ENCODE assay signal across 24 cellular contexts in genomic region chr1:212060632-212061472, GRCh38. TPM values are rescaled to one million over a fixed set of nuclear protein-coding genes. Genes with fewer than 3 reads are reported as not detected.
A peak's percentile ranks its signal among the peaks of the same experiment; 100 is the strongest.
DNase-seq lines count a peak whose midpoint lies in the region; ATAC-seq and TF ChIP-seq lines count a peak whose summit lies in the region.
"Had no signal": no experiment of that assay in that cellular context is flagged by ENCODE, and none has a peak within 500 bp of the region (broad histone marks: within the 10 kb centered on the region; RNA-seq: fewer than 3 reads in every experiment).

No MANE protein-coding gene starts in this region.

- H3K4me1 ChIP-seq in adipocyte (ENCODE audit: control insufficient read depth, insufficient read depth, low read length) = no peaks in the 10 kb centered on the region
- H3K4me1 ChIP-seq in right cardiac atrium (ENCODE audit: control insufficient read depth, insufficient read depth, low read length) = no peaks in the 10 kb centered on the region
- no peaks in the 10 kb centered on the region for H3K4me1 ChIP-seq in transverse colon
- H3K4me1 ChIP-seq: heart right ventricle had no signal

- no peak for TF ChIP-seq CTCF in nephron progenitor cell (IDR thresholded peaks at IDR 0.05)
- no peak for TF ChIP-seq CTCF in transverse colon (IDR thresholded peaks at IDR 0.05)

- H3K27me3 Mint-ChIP-seq in activated T-cell treated with anti-CD3 and anti-CD28 coated beads, Interleukin-2, amount 50 U/mL, for 24 hours = no peaks in the 10 kb centered on the region
- H3K27me3 Mint-ChIP-seq in nephron progenitor cell (ENCODE audit: low read depth, poor library complexity) = peaks cover 2% of the 10 kb centered on the region
- H3K27me3 Mint-ChIP-seq: activated naive CD8-positive, alpha-beta T cell; memory B cell; T-cell had no signal

- H3K36me3 ChIP-seq in adipocyte (ENCODE audit: control insufficient read depth, insufficient read depth, low read length, severe bottlenecking) (no peaks in the 10 kb centered on the region), transverse colon (no peaks in the 10 kb centered on the region)

- no peak for TF ChIP-seq POLR2A in transverse colon (IDR thresholded peaks at IDR 0.05)

- WGBS in right cardiac atrium = 79% methylated on average over 6 of the region's 6 CpGs
- 76 to 77% methylated on average over 6 of the region's 6 CpGs for WGBS in transverse colon (ENCODE audit: low coverage in 1 of 2), 2 donors

- intact Hi-C loops in right cardiac atrium (cut with DNase I) = loop anchor here in 2 of 4 donors (5.0 kb wide), 3 partner anchors 306 to 401 kb away; no protein-coding TSS in a partner anchor
- intact Hi-C loops in transverse colon (cut with DNase I; ENCODE audit: low total_unique reads) = no loop called here

- H3K9me3 ChIP-seq in adipocyte (ENCODE audit: control insufficient read depth, low read length) (peaks cover 11% of the 10 kb centered on the region), right cardiac atrium (ENCODE audit: control insufficient read depth, low read length) (no peaks in the 10 kb centered on the region), transverse colon (peaks cover 0 to 4% of the 10 kb centered on the region in 2 donors)

- no peak for TF ChIP-seq EP300 in transverse colon (IDR thresholded peaks at IDR 0.05; ENCODE audit: low read depth)

- H3K27ac ChIP-seq in right cardiac atrium (ENCODE audit: low read length) = no peak overlapping the region
- H3K27ac ChIP-seq in transverse colon = no peak overlapping the region
- H3K27ac ChIP-seq: heart right ventricle, HL-60, skin epidermis had no signal

- H3K9ac ChIP-seq in adipocyte (ENCODE audit: low read length) = no peak overlapping the region

- H3K27me3 ChIP-seq in adipocyte (replicated peaks; ENCODE audit: control insufficient read depth, insufficient read depth, low read length) (no peaks in the 10 kb centered on the region), right cardiac atrium (ENCODE audit: control insufficient read depth, insufficient read depth) (no peaks in the 10 kb centered on the region), transverse colon (no peaks in the 10 kb centered on the region)
- H3K27me3 ChIP-seq: heart right ventricle had no signal

- H3K4me3 Mint-ChIP-seq in activated T-cell treated with anti-CD3 and anti-CD28 coated beads, Interleukin-2, amount 50 U/mL, for 24 hours = no peak overlapping the region
- H3K4me3 Mint-ChIP-seq in nephron progenitor cell = no peak overlapping the region
- H3K4me3 Mint-ChIP-seq: activated naive CD8-positive, alpha-beta T cell; memory B cell; naive thymus-derived CD8-positive, alpha-beta T cell; T-cell; WTC11 had no signal

- H3K4me1 Mint-ChIP-seq in activated T-cell treated with anti-CD3 and anti-CD28 coated beads, Interleukin-2, amount 50 U/mL, for 24 hours (ENCODE audit: low read depth) = peaks cover 9% of the 10 kb centered on the region
- no peaks in the 10 kb centered on the region for H3K4me1 Mint-ChIP-seq in nephron progenitor cell
- H3K4me1 Mint-ChIP-seq: memory B cell; naive thymus-derived CD8-positive, alpha-beta T cell; T-cell; WTC11 had no signal

- DNase-seq in activated T-cell treated with anti-CD3 and anti-CD28 coated beads, Interleukin-2, amount 50 U/mL, for 24 hours = no peak
- DNase-seq in activated T-cell treated with anti-CD3 and anti-CD28 coated beads for 4 hours (no peak), HT1080 (ENCODE audit: low read depth) (peak; percentile 23), adipocyte (ENCODE audit: low read depth) (peak; percentile 15), nephron progenitor cell (no peak), right cardiac atrium (no peak), transverse colon (no peak)
- DNase-seq: activated CD8-positive, alpha-beta memory T cell treated with anti-CD3 and anti-CD28 coated beads, Interleukin-2, amount 50 U/mL, for 48 hours; effector CD8-positive, alpha-beta T cell; GDM1; heart right ventricle; KBM-7; naive thymus-derived CD8-positive, alpha-beta T cell; NCI-H1092 treated with DMSO at 0.1 percent for 48 hours; NCI-H2171 treated with DMSO at 0.1 percent for 48 hours; NK-92 treated with Interleukin-12 subunit alpha and Interleukin-12 subunit beta, amount 100 ng/mL, for 24 hours; stimulated activated CD4-positive, alpha-beta T cell treated with anti-CD3 and anti-CD28 coated beads, Interleukin-4, amount 100 ng/mL, for 1 hour; T-cell had no signal

- peaks cover 96% of the 10 kb centered on the region for H3K36me3 Mint-ChIP-seq in activated T-cell treated with anti-CD3 and anti-CD28 coated beads, Interleukin-2, amount 50 U/mL, for 24 hours (ENCODE audit: low read depth)
- peaks cover 70% of the 10 kb centered on the region for H3K36me3 Mint-ChIP-seq in nephron progenitor cell (ENCODE audit: low read depth)

- H3K9me3 Mint-ChIP-seq in activated T-cell treated with anti-CD3 and anti-CD28 coated beads, Interleukin-2, amount 50 U/mL, for 24 hours = peaks cover 14% of the 10 kb centered on the region
- peaks cover 41% of the 10 kb centered on the region for H3K9me3 Mint-ChIP-seq in nephron progenitor cell

- H3K4me3 ChIP-seq in adipocyte (ENCODE audit: low read length) (no peak overlapping the region), right cardiac atrium (ENCODE audit: low read length) (no peak overlapping the region), transverse colon (no peak overlapping the region)
- H3K4me3 ChIP-seq: heart right ventricle, skin epidermis had no signal

- ATAC-seq in right cardiac atrium (no peak), GM18873 (IDR thresholded peaks at IDR 0.05; ENCODE audit: low FRiP score, unreplicated experiment) (no peak)
- ATAC-seq: heart right ventricle; naive thymus-derived CD8-positive, alpha-beta T cell; T-cell; WTC11 had no signal

- peak overlapping the region; percentile 56 for H3K27ac Mint-ChIP-seq in activated T-cell treated with anti-CD3 and anti-CD28 coated beads, Interleukin-2, amount 50 U/mL, for 24 hours
- peak overlapping the region; percentile 40 for H3K27ac Mint-ChIP-seq in nephron progenitor cell
- H3K27ac Mint-ChIP-seq: activated naive CD8-positive, alpha-beta T cell; memory B cell; naive thymus-derived CD8-positive, alpha-beta T cell; T-cell; WTC11 had no signal

- in situ Hi-C loops in transverse colon (cut with MboI; ENCODE audit: low pct_ligation_motif_present in 1 of 4, low pct_unique_long_range_greater_than_20kb in 1 of 4, low sequenced_read_pairs in 3 of 4) = loop anchor here in 3 of 4 donors (10.0 to 25.0 kb wide), 3 partner anchors 301 to 394 kb away; no protein-coding TSS in a partner anchor

RNA-seq across cellular contexts. Expression of gene DTL, which starts 25.3 kb away (rescaled TPM):
- 55.8 and 66.3 TPM in 2 replicates for total RNA-seq in HT1080 (2014; rRNA removed; shearing (Covaris generic))
- polyA plus RNA-seq in HT1080 (2015; cell fraction: cytosol; rRNA removed) = 20.3 and 30.9 TPM in 2 replicates
- 55.0 and 60.0 TPM in 2 replicates for polyA plus RNA-seq in HT1080 (2015; cell fraction: nucleus; rRNA removed)
- total RNA-seq in right cardiac atrium = under 1 TPM; 0.14 to 0.85 (median 0.46) TPM
- polyA plus RNA-seq in right cardiac atrium = 0.09 TPM
- total RNA-seq in transverse colon = 1 to 10 TPM in 2 of 4 donors, under 1 TPM in 1, not detected in 1; 0.16 to 5.0 (median 3.3) TPM

RNA-seq across cellular contexts. Expression of gene INTS7, which starts 25.5 kb away (rescaled TPM):
- total RNA-seq in HT1080 (2014; rRNA removed; shearing (Covaris generic)) = 24.0 and 31.0 TPM in 2 replicates
- polyA plus RNA-seq in HT1080 (2015; cell fraction: cytosol; rRNA removed) = 25.8 and 27.9 TPM in 2 replicates
- 34.0 and 36.6 TPM in 2 replicates for polyA plus RNA-seq in HT1080 (2015; cell fraction: nucleus; rRNA removed)
- total RNA-seq in right cardiac atrium (10 to 100 TPM in 1 of 4 donors, 1 to 10 TPM in 3; 7.0 to 12.2 (median 8.2) TPM), transverse colon (1 to 10 TPM; 7.1 to 10.0 (median 9.5) TPM)
- polyA plus RNA-seq in right cardiac atrium = 3.6 TPM

Comparison
In these comparisons a context has a peak if more than half of its experiments do, and no peak if none do; other contexts are left out.
1. DNase-seq: peak in HT1080 (single experiment) and adipocyte (single experiment); none in activated T-cell treated with anti-CD3 and anti-CD28 coated beads, Interleukin-2, amount 50 U/mL, for 24 hours (single experiment), activated T-cell treated with anti-CD3 and anti-CD28 coated beads for 4 hours (single experiment), nephron progenitor cell (single experiment), right cardiac atrium (0 of 3) and transverse colon (single experiment).